ENCODE assay signal across 8 cellular contexts in the genomic region with DNA sequence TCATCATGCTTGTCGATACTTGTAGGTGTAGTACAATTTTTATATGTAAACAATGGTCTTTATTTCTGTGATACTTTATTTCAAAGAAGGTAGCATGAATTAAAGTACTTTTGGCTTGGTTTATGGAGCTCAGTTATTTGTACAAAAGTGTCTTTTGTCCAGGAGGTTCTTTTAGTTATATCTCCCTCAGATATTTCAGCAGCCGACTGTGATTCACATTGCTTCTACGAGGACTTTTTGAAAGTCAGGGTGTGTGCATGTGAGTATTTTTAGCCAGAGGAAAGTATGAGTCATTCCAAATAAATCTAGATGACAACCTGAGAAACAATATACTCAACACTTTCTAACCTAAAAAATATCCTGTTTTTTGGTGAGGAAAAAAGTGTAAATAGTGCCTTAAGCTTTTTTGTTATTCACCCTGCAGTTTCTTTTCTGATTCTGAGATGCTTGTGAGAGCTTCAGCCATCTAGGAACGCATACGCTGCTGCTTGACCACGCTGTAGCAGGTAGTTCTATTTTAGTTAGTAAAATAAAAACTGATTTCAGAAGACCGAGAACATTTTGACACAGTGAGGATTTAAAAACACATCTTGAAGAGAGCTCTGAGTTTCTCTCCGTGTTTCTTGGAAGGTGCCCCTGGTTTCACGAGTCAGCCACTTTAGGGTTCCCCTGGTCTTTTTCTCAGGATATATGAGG. TPM values are rescaled to one million over a fixed set of nuclear protein-coding genes. Genes with fewer than 3 reads are reported as not detected.
DNase-seq lines count a peak whose midpoint lies in the region; ATAC-seq and TF ChIP-seq lines count a peak whose summit lies in the region.

No MANE protein-coding gene starts in this region.

- H3K4me3 Mint-ChIP-seq in activated CD4-positive, alpha-beta memory T cell treated with anti-CD3 and anti-CD28 coated beads for 36 hours, result peak overlapping the region; percentile 74

- H3K4me1 ChIP-seq in DOHH2 (ENCODE audit: control insufficient read depth, low read length) (peaks cover 23% of the 10 kb centered on the region), psoas muscle (peaks cover 91% of the 10 kb centered on the region)

- H3K4me3 ChIP-seq in DOHH2 (ENCODE audit: low read length) (no peak overlapping the region), fibroblast of the aortic adventitia (ENCODE audit: low read depth, low read length) (peak overlapping the region; percentile 58), psoas muscle (peak overlapping the region; percentile 54)

- WGBS in psoas muscle, 3 donors, result 3 to 14% (median 4%) methylated on average over 9 of the region's 9 CpGs

- POLR2A ChIA-PET in activated CD4-positive, alpha-beta memory T cell treated with anti-CD3 and anti-CD28 coated beads for 36 hours (lab: Charles Lee), result interaction anchor here (0.8 to 2.8 kb wide), 5 partner anchors 15 to 229 kb away, joined by 3 to 19 read pairs (median 5); no protein-coding TSS in a partner anchor

- H3K9me3 ChIP-seq in DOHH2 (ENCODE audit: control insufficient read depth, insufficient read depth, low read length), result no peaks in the 10 kb centered on the region
- no peaks in the 10 kb centered on the region for H3K9me3 ChIP-seq in psoas muscle

- no peaks in the 10 kb centered on the region for H3K9me3 Mint-ChIP-seq in activated CD4-positive, alpha-beta memory T cell treated with anti-CD3 and anti-CD28 coated beads for 36 hours

- no peaks in the 10 kb centered on the region for H3K27me3 Mint-ChIP-seq in activated CD4-positive, alpha-beta memory T cell treated with anti-CD3 and anti-CD28 coated beads for 36 hours

- no peaks in the 10 kb centered on the region for H3K9me2 ChIP-seq in DOHH2 (replicated peaks; ENCODE audit: control insufficient read depth, low read length)

- intact Hi-C loops in activated CD4-positive, alpha-beta memory T cell treated with anti-CD3 and anti-CD28 coated beads for 36 hours (cut with micrococcal nuclease), result loop anchor here (1.0 to 5.0 kb wide), 7 partner anchors 11 to 229 kb away; a partner anchor contains a TSS
- intact Hi-C loops in psoas muscle (cut with DNase I), result no loop called here

- TF ChIP-seq CTCF in DOHH2 (IDR thresholded peaks at IDR 0.05; ENCODE audit: low read depth, low read length, poor library complexity, severe bottlenecking) (no peak), fibroblast of the aortic adventitia (IDR thresholded peaks at IDR 0.05; ENCODE audit: insufficient read depth, low read length) (no peak), psoas muscle (IDR thresholded peaks at IDR 0.05) (no peak)

- H3K36me3 Mint-ChIP-seq in activated CD4-positive, alpha-beta memory T cell treated with anti-CD3 and anti-CD28 coated beads for 36 hours, result peaks cover 11% of the 10 kb centered on the region

- peaks cover 98% of the 10 kb centered on the region for H3K79me2 ChIP-seq in DOHH2 (ENCODE audit: control insufficient read depth, low read length)

- peak; percentile 75 for ATAC-seq in GM19455 (IDR thresholded peaks at IDR 0.05; ENCODE audit: unreplicated experiment)
- peak; percentile 65 to 81 (median 72) for ATAC-seq in psoas muscle

- H3K27ac ChIP-seq in DOHH2 (ENCODE audit: low read depth, low read length) (no peak overlapping the region), psoas muscle (peak overlapping the region; percentile 96)

- no peaks in the 10 kb centered on the region for H3F3A ChIP-seq in DOHH2 (ENCODE audit: control insufficient read depth, insufficient read depth)

- H3K27ac Mint-ChIP-seq in activated CD4-positive, alpha-beta memory T cell treated with anti-CD3 and anti-CD28 coated beads for 36 hours, result peak overlapping the region; percentile 97

- CTCF ChIA-PET in activated CD4-positive, alpha-beta memory T cell treated with anti-CD3 and anti-CD28 coated beads for 36 hours (lab: Charles Lee), result interaction anchor here (1.1 to 2.3 kb wide), 4 partner anchors 14 to 510 kb away, joined by 3 to 23 read pairs (median 10); no protein-coding TSS in a partner anchor

- H4K20me1 ChIP-seq in DOHH2 (ENCODE audit: control insufficient read depth, insufficient read depth, low read depth, low read length), result peaks cover 34% of the 10 kb centered on the region

- peaks cover 48% of the 10 kb centered on the region for H3K4me1 Mint-ChIP-seq in activated CD4-positive, alpha-beta memory T cell treated with anti-CD3 and anti-CD28 coated beads for 36 hours (ENCODE audit: low read depth)

- peak overlapping the region; percentile 6; the same call in 1 of the 2 replicates for H3K4me2 ChIP-seq in DOHH2 (ENCODE audit: low read length)

- DNase-seq in HS-5 (ENCODE audit: low read depth), result peak; percentile 86
- DNase-seq in activated CD4-positive, alpha-beta memory T cell treated with anti-CD3 and anti-CD28 coated beads for 36 hours, result peak; percentile 36
- DNase-seq in fibroblast of the aortic adventitia (ENCODE audit: low read depth), result peak; percentile 95
- DNase-seq in psoas muscle, result no peak
- DNase-seq in effector CD8-positive, alpha-beta T cell (lab: John Stamatoyannopoulos, UW), result no peak
- DNase-seq in inferior parietal cortex (ENCODE audit: extremely low spot score), result no peak

- no peaks in the 10 kb centered on the region for H3K27me3 ChIP-seq in DOHH2 (ENCODE audit: control insufficient read depth, low read length)
- no peaks in the 10 kb centered on the region for H3K27me3 ChIP-seq in psoas muscle (ENCODE audit: insufficient read depth in 3 of 3, low read length in 2 of 3)

- peaks cover 16% of the 10 kb centered on the region for H3K36me3 ChIP-seq in DOHH2 (ENCODE audit: control insufficient read depth, low read length)
- H3K36me3 ChIP-seq in psoas muscle (ENCODE audit: insufficient read depth in 1 of 2, low read depth in 1 of 2), result peaks cover 0 to 8% of the 10 kb centered on the region in 2 donors

RNA-seq across cellular contexts. Expression of a gene that starts 0.5 kb away (rescaled TPM):
- total RNA-seq in activated CD4-positive, alpha-beta memory T cell treated with anti-CD3 and anti-CD28 coated beads for 36 hours, result 10 to 100 TPM; 69.5 to 69.9 TPM
- total RNA-seq in fibroblast of the aortic adventitia (ENCODE audit: low replicate concordance), result 202 and 211 TPM in 2 replicates
- total RNA-seq in psoas muscle, result 100 to 1,000 TPM; 125 to 144 (median 137) TPM
- polyA plus RNA-seq in psoas muscle, result 100 to 1,000 TPM in 1 of 3 donors, 10 to 100 TPM in 2; 52.5 to 159 (median 64.6) TPM

RNA-seq across cellular contexts. Expression of a gene that starts 44.6 kb away (rescaled TPM):
- 10 to 100 TPM; 22.3 to 27.1 TPM for total RNA-seq in activated CD4-positive, alpha-beta memory T cell treated with anti-CD3 and anti-CD28 coated beads for 36 hours
- total RNA-seq in fibroblast of the aortic adventitia (ENCODE audit: low replicate concordance) (13.5 and 14.2 TPM in 2 replicates), psoas muscle (10 to 100 TPM; 27.3 to 42.3 (median 29.1) TPM)
- polyA plus RNA-seq in psoas muscle, result 10 to 100 TPM; 36.8 to 51.1 (median 48.3) TPM

Comparison
In these comparisons a context has a peak if more than half of its experiments do, and no peak if none do; other contexts are left out.
1. DNase-seq: peak in HS-5 (single experiment), activated CD4-positive, alpha-beta memory T cell treated with anti-CD3 and anti-CD28 coated beads for 36 hours (single experiment) and fibroblast of the aortic adventitia (single experiment); none in psoas muscle (0 of 2), effector CD8-positive, alpha-beta T cell (single experiment) and inferior parietal cortex (single experiment).